In the genomic region with DNA sequence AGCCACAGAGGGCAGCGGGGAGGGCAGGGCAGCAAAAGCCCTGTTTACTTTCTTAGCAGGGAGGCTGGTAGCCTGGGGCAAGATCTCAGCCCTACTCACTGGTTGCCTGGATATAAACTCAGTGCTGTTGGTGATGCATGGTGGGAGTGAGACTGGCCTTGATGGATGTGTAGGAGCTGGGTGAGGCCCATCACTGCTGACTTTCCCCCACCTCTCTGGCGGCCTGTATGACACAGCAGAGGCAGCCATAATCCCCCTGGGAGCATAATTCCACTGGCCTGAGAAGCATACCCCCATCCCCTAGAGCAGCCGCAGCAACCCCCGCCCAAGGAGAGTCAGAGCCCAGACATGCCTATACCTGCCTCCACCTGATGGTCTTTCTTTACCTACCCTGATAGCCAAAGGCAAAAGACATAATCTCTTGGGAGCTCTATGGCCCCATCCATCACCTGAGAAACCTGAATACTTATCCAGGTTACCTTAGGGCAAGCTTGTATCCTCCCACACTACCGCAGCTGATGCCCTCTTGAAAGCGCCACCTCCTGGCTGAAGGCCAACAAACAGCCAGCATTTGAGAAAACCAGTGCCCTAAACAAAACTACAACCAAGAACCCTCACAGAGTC, we compare ENCODE assay signal across 9 cellular contexts. TPM values are rescaled to one million over a fixed set of nuclear protein-coding genes. Genes with fewer than 3 reads are reported as not detected.
DNase-seq lines count a peak whose midpoint lies in the region; ATAC-seq, FAIRE-seq and TF ChIP-seq lines count a peak whose summit lies in the region.
"Had no signal": no experiment of that assay in that cellular context is flagged by ENCODE, and none has a peak within 500 bp of the region (broad histone marks: within the 10 kb centered on the region; RNA-seq: fewer than 3 reads in every experiment).

No MANE protein-coding gene starts in this region.

- no peak for TF ChIP-seq EP300 in HepG2 (IDR thresholded peaks at IDR 0.05; ENCODE audit: low read depth in 2 of 2, low read length in 2 of 2)
- no peak for TF ChIP-seq EP300 in HepG2 (CRISPR knock-in tag; IDR thresholded peaks at IDR 0.05; ENCODE audit: borderline replicate concordance)
- no peak for TF ChIP-seq EP300 in GM12878 (IDR thresholded peaks at IDR 0.05; ENCODE audit: borderline replicate concordance in 1 of 2, control insufficient read depth in 1 of 2, low read depth in 2 of 2, low read length in 2 of 2)

- no peaks in the 10 kb centered on the region for H4K20me1 ChIP-seq in HepG2 (ENCODE audit: insufficient read depth, low read length)
- H4K20me1 ChIP-seq in GM12878 (ENCODE audit: control insufficient read depth, insufficient read depth) = no peaks in the 10 kb centered on the region

- H3K27me3 ChIP-seq in HepG2 (ENCODE audit: control insufficient read depth in 1 of 2, insufficient read depth in 2 of 2, low read length in 2 of 2) (no peaks in the 10 kb centered on the region), right lobe of liver (no peaks in the 10 kb centered on the region), GM12878 (replicated peaks in 1 of 2; ENCODE audit: control insufficient read depth in 2 of 2, insufficient read depth in 2 of 2, low read length in 1 of 2) (no peaks in the 10 kb centered on the region)

- H3K4me1 ChIP-seq in HepG2 (ENCODE audit: insufficient read depth, low read length) (no peaks in the 10 kb centered on the region), right lobe of liver (no peaks in the 10 kb centered on the region), GM12878 (ENCODE audit: control insufficient read depth, insufficient read depth, low read length) (no peaks in the 10 kb centered on the region)

- H3K9me3 ChIP-seq in HepG2 (ENCODE audit: low read length) = no peaks in the 10 kb centered on the region
- H3K9me3 ChIP-seq in right lobe of liver = no peaks in the 10 kb centered on the region
- no peaks in the 10 kb centered on the region for H3K9me3 ChIP-seq in GM12878 (replicated peaks; ENCODE audit: control insufficient read depth, insufficient read depth, low read length)

- peak overlapping the region; percentile 30 for H3K4me3 Mint-ChIP-seq in type B pancreatic cell
- H3K4me3 Mint-ChIP-seq: immature natural killer cell had no signal

- RAD21 ChIA-PET in GM12878 (lab: Charles Lee; ENCODE audit: unreplicated experiment) = interaction anchor here (1.2 to 1.9 kb wide), 3 partner anchors 19 to 177 kb away, joined by 3 to 5 read pairs (median 4); no protein-coding TSS in a partner anchor

- BruUV-seq in HepG2 (replicated peaks; lab: Mats Ljungman, UMichigan) (no TSS peak), GM12878 (replicated peaks; lab: Mats Ljungman, UMichigan) (no TSS peak)

- H3K27me3 Mint-ChIP-seq in type B pancreatic cell = no peaks in the 10 kb centered on the region

- in situ Hi-C loops in HepG2 (cut with HindIII; ENCODE audit: extremely low pct_ligation_motif_present, low pct_unique_long_range_greater_than_20kb) (no loop called here), GM12878 (cut with MboI) (loop anchor here (10.0 kb wide), 1 partner anchor 1931 kb away; no protein-coding TSS in a partner anchor)

- WGBS in HepG2 (ENCODE audit: low lambda C conversion rate) = 43% methylated on average over 5 of the region's 6 CpGs
- WGBS in right lobe of liver (ENCODE audit: insufficient coverage, low coverage, low lambda C conversion rate, missing lambda C conversion rate) = 60% methylated on average over 3 of the region's 6 CpGs
- 56% methylated on average over 6 of the region's 6 CpGs for WGBS in GM12878 (ENCODE audit: insufficient coverage, insufficient replicate concordance, low lambda C conversion rate, missing lambda C conversion rate)

- H3K4me2 ChIP-seq in HepG2 (ENCODE audit: low read depth, low read length) (no peak overlapping the region), GM12878 (ENCODE audit: control insufficient read depth, insufficient read depth) (no peak overlapping the region)

- TF ChIP-seq POLR2A in HepG2 (IDR thresholded peaks at IDR 0.05; ENCODE audit: insufficient read depth in 1 of 2, low read depth in 2 of 2, low read length in 2 of 2) = no peak
- no peak for TF ChIP-seq POLR2A in right lobe of liver (IDR thresholded peaks at IDR 0.05)
- no peak for TF ChIP-seq POLR2A in GM12878 (IDR thresholded peaks at IDR 0.05; ENCODE audit: low read depth, low read length)

- H3K4me3 ChIP-seq in HepG2 (replicated peaks in 1 of 3; ENCODE audit: insufficient read depth in 1 of 3, low read depth in 2 of 3, low read length in 3 of 3) (no peak overlapping the region), right lobe of liver (no peak overlapping the region), GM12878 (no peak overlapping the region)

- H3K27ac Mint-ChIP-seq in type B pancreatic cell = peak overlapping the region; percentile 88
- H3K27ac Mint-ChIP-seq: immature natural killer cell had no signal

- SMC1A ChIA-PET in GM12878 (lab: Charles Lee; ENCODE audit: uncharacterized antibody, unreplicated experiment) = interaction anchor here (1.1 to 4.3 kb wide), 7 partner anchors 8 to 284 kb away, joined by 3 to 31 read pairs (median 4); no protein-coding TSS in a partner anchor

- H3K36me3 Mint-ChIP-seq in type B pancreatic cell = peaks cover 7% of the 10 kb centered on the region
- H3K36me3 Mint-ChIP-seq: immature natural killer cell had no signal

- H3K36me3 ChIP-seq in HepG2 (replicated peaks in 1 of 2; ENCODE audit: control insufficient read depth in 1 of 2, insufficient read depth in 2 of 2, low read length in 2 of 2) (no peaks in the 10 kb centered on the region), right lobe of liver (no peaks in the 10 kb centered on the region), GM12878 (ENCODE audit: control insufficient read depth in 2 of 2, insufficient read depth in 2 of 2, low read length in 1 of 2) (no peaks in the 10 kb centered on the region)

- TF ChIP-seq CTCF in HepG2 (CRISPR knock-in tag; IDR thresholded peaks at IDR 0.05) (peak; percentile 29; the same call in 1 of the 2 replicates), right lobe of liver (IDR thresholded peaks at IDR 0.05) (no peak), GM12878 (IDR thresholded peaks at IDR 0.05 in 2 of 3, conservative IDR thresholded peaks at IDR 0.05 in 1 of 3; ENCODE audit: control insufficient read depth in 2 of 3, extremely low read depth in 1 of 3, insufficient read depth in 1 of 3, low read depth in 3 of 3, low read length in 3 of 3) (0 out of 6 replicates have a peak, but pooled peaks of 1 of the 3 experiments have one; percentile 15), type B pancreatic cell (conservative IDR thresholded peaks at IDR 0.05) (peak; percentile 28)

- H3K9me3 Mint-ChIP-seq in type B pancreatic cell = no peaks in the 10 kb centered on the region
- H3K9me3 Mint-ChIP-seq: immature natural killer cell had no signal

- peaks cover 5% of the 10 kb centered on the region for H3K4me1 Mint-ChIP-seq in type B pancreatic cell (ENCODE audit: unreplicated experiment)
- H3K4me1 Mint-ChIP-seq: immature natural killer cell had no signal

- CTCF ChIA-PET in HepG2 (lab: Yijun Ruan, JAX; ENCODE audit: low intra/inter-chr PET ratio, low total read pairs) (no interaction called here), GM12878 (lab: Yijun Ruan, JAX) (interaction anchor here (0.7 to 3.4 kb wide), 9 partner anchors 17 to 405 kb away, joined by 3 to 24 read pairs (median 4); no protein-coding TSS in a partner anchor)

- ATAC-seq in HepG2 (no peak; the same call in 2 of the 3 replicates), right lobe of liver (no peak), GM12878 (peak; percentile 44), GM21447 (IDR thresholded peaks at IDR 0.05; ENCODE audit: unreplicated experiment) (no peak), GM21723 (IDR thresholded peaks at IDR 0.05; ENCODE audit: unreplicated experiment) (no peak)

- TF ChIP-seq RAD21 in HepG2 (CRISPR knock-in tag; IDR thresholded peaks at IDR 0.05) = no peak
- no peak for TF ChIP-seq RAD21 in GM12878 (IDR thresholded peaks at IDR 0.05; ENCODE audit: insufficient read depth, low read depth, low read length)

- H3K79me2 ChIP-seq in HepG2 (ENCODE audit: insufficient read depth, low read length) = no peaks in the 10 kb centered on the region
- H3K79me2 ChIP-seq in GM12878 (ENCODE audit: control insufficient read depth, insufficient read depth, low read length) = no peaks in the 10 kb centered on the region

- FAIRE-seq in HepG2 (lab: Jason Lieb, UNC) (no peak), GM12878 (lab: Jason Lieb, UNC) (no peak)

- POLR2A ChIA-PET in HepG2 (lab: Yijun Ruan, JAX) = no interaction called here
- POLR2A ChIA-PET in GM12878 (lab: Charles Lee) = no interaction called here

- intact Hi-C loops in HepG2 (cut with micrococcal nuclease; ENCODE audit: unreplicated experiment) (loop anchor here (10.0 kb wide), 1 partner anchor 281 kb away; no protein-coding TSS in a partner anchor), right lobe of liver (cut with DNase I) (no loop called here), GM12878 (cut with micrococcal nuclease; ENCODE audit: unreplicated experiment) (no loop called here)

- DNase-seq in HepG2 (ENCODE audit: low spot score) (peak; percentile 10), right lobe of liver (no peak), NCI-H2171 (lab: John Stamatoyannopoulos, UW) (peak; percentile 71), GM12878 (ENCODE audit: low read depth, low spot score) (no peak), type B pancreatic cell (ENCODE audit: extremely low spot score, unreplicated experiment) (no peak), NCI-H1694 (lab: John Stamatoyannopoulos, UW) (no peak)
- DNase-seq: immature natural killer cell had no signal

- H3K9ac ChIP-seq in HepG2 (ENCODE audit: insufficient read depth, low read depth, low read length) (no peak overlapping the region), GM12878 (ENCODE audit: control insufficient read depth, insufficient read depth, low read length) (no peak overlapping the region)

- H3K27ac ChIP-seq in HepG2 (ENCODE audit: extremely low read length, insufficient read depth, low read length) (no peak overlapping the region), right lobe of liver (no peak overlapping the region), GM12878 (ENCODE audit: control insufficient read depth, insufficient read depth) (no peak overlapping the region)

- H2AFZ ChIP-seq in HepG2 (ENCODE audit: low read length) (no peak overlapping the region), GM12878 (ENCODE audit: control insufficient read depth, low read depth, low read length) (no peak overlapping the region)

RNA-seq across cellular contexts. Expression of a gene that starts 59.3 kb away (rescaled TPM):
- total RNA-seq in HepG2 (2016; rRNA removed; fragmentation: Illumina TruSeq; extraction: Trizol) (0.04 TPM in 1 of 2 replicates, not detected in the other), right lobe of liver (under 1 TPM in 1 of 6 experiments, not detected in 5; 0.39 TPM), GM12878 (2014; rRNA removed) (0.05 TPM in 1 of 2 replicates, not detected in the other), GM12878 (2014; rRNA removed; fragmentation: Illumina TruSeq; extraction: Trizol) (not detected in 2 replicates), GM12878 (2021) (not detected in 2 replicates), type B pancreatic cell (ENCODE audit: low replicate concordance) (1.4 and 1.8 TPM in 2 replicates)
- total RNA-seq in HepG2 (2016; cell fraction: cytosol; rRNA removed; fragmentation: Illumina TruSeq; extraction: Trizol; ENCODE audit: low read depth) = 0.10 TPM in 1 of 2 replicates, not detected in the other
- total RNA-seq in HepG2 (2016; cell fraction: insoluble cytoplasmic fraction; rRNA removed; fragmentation: Illumina TruSeq; extraction: Trizol) = not detected in 2 replicates
- 0.07 and 0.12 TPM in 2 replicates for total RNA-seq in HepG2 (2016; cell fraction: membrane; rRNA removed; fragmentation: Illumina TruSeq; extraction: Trizol)
- not detected in 2 replicates for total RNA-seq in HepG2 (2016; cell fraction: nucleus; rRNA removed; fragmentation: Illumina TruSeq; extraction: Trizol)
- polyA plus RNA-seq in HepG2 (2011; rRNA removed) (0.25 TPM in 1 of 2 replicates, not detected in the other), GM12878 (2011; rRNA removed) (0.04 TPM in 1 of 2 replicates, not detected in the other), GM12878 (2014; fragmentation: Illumina TruSeq; extraction: Trizol) (0.07 TPM in 1 of 2 replicates, not detected in the other), GM12878 (2014; fragmentation: Nextera tagmentation; extraction: Ambion mirVana) (under 1 TPM; 0.11 to 0.48 TPM), GM12878 (2014; rRNA removed) (0.05 and 0.08 TPM in 2 replicates), GM12878 (2016; fragmentation: Nextera tagmentation; extraction: Ambion mirVana) (under 1 TPM; 0.15 to 0.29 TPM)
- polyA plus RNA-seq in HepG2 (2011; cell fraction: cytosol; rRNA removed) = not detected in 2 replicates
- not detected in 2 replicates for polyA plus RNA-seq in HepG2 (2011; cell fraction: nucleus; rRNA removed)
- polyA plus RNA-seq in HepG2 (2012) = not detected in 2 replicates
- polyA plus RNA-seq in HepG2 (2016; cell fraction: cytosol; fragmentation: Illumina TruSeq; extraction: Trizol; ENCODE audit: low read depth) = not detected in 2 replicates
- polyA plus RNA-seq in HepG2 (2016; cell fraction: insoluble cytoplasmic fraction; fragmentation: Illumina TruSeq; extraction: Trizol; ENCODE audit: low read depth) = not detected in 2 replicates
- not detected in 2 replicates for polyA plus RNA-seq in HepG2 (2016; cell fraction: membrane; fragmentation: Illumina TruSeq; extraction: Trizol; ENCODE audit: low read depth)
- not detected in 2 replicates for polyA plus RNA-seq in HepG2 (2016; cell fraction: nucleus; fragmentation: Illumina TruSeq; extraction: Trizol; ENCODE audit: insufficient read depth, low read depth)
- polyA minus RNA-seq in HepG2 (2011; rRNA and poly(A)+ RNA removed; ENCODE audit: low replicate concordance) = 0.06 and 0.09 TPM in 2 replicates
- polyA minus RNA-seq in HepG2 (2011; cell fraction: cytosol; rRNA and poly(A)+ RNA removed) = not detected in 2 replicates
- not detected in 2 replicates for polyA minus RNA-seq in HepG2 (2011; cell fraction: nucleus; rRNA and poly(A)+ RNA removed)
- not detected in 2 replicates for total RNA-seq in GM12878 (2013; cell fraction: nucleolus; rRNA removed)
- polyA plus RNA-seq in GM12878 (2011; ENCODE audit: low read depth) = not detected
- not detected in 2 replicates for polyA plus RNA-seq in GM12878 (2011; cell fraction: cytosol; rRNA removed)
- 0.07 TPM in 1 of 2 replicates, not detected in the other for polyA plus RNA-seq in GM12878 (2011; cell fraction: nucleus; rRNA removed)
- 0.11 and 0.15 TPM in 2 replicates for polyA plus RNA-seq in GM12878 (2012)
- not detected in 2 replicates for polyA minus RNA-seq in GM12878 (2011; rRNA and poly(A)+ RNA removed)
- not detected in 2 replicates for polyA minus RNA-seq in GM12878 (2011; cell fraction: cytosol; rRNA and poly(A)+ RNA removed)
- not detected in 2 replicates for polyA minus RNA-seq in GM12878 (2011; cell fraction: nucleus; rRNA and poly(A)+ RNA removed)

RNA-seq across cellular contexts. Expression of a gene that starts 59.4 kb away (rescaled TPM):
- total RNA-seq in HepG2 (2016; rRNA removed; fragmentation: Illumina TruSeq; extraction: Trizol) (7.0 and 9.3 TPM in 2 replicates), right lobe of liver (10 to 100 TPM; 29.9 to 50.2 (median 38.2) TPM), GM12878 (2014; rRNA removed) (16.3 and 18.1 TPM in 2 replicates), GM12878 (2014; rRNA removed; fragmentation: Illumina TruSeq; extraction: Trizol) (22.4 and 23.8 TPM in 2 replicates), GM12878 (2021) (11.8 and 12.0 TPM in 2 replicates), type B pancreatic cell (ENCODE audit: low replicate concordance) (14.2 and 33.6 TPM in 2 replicates)
- 4.4 and 5.9 TPM in 2 replicates for total RNA-seq in HepG2 (2016; cell fraction: cytosol; rRNA removed; fragmentation: Illumina TruSeq; extraction: Trizol; ENCODE audit: low read depth)
- total RNA-seq in HepG2 (2016; cell fraction: insoluble cytoplasmic fraction; rRNA removed; fragmentation: Illumina TruSeq; extraction: Trizol) = 6.8 and 10.2 TPM in 2 replicates
- total RNA-seq in HepG2 (2016; cell fraction: membrane; rRNA removed; fragmentation: Illumina TruSeq; extraction: Trizol) = 8.4 and 9.4 TPM in 2 replicates
- total RNA-seq in HepG2 (2016; cell fraction: nucleus; rRNA removed; fragmentation: Illumina TruSeq; extraction: Trizol) = 10.6 and 12.6 TPM in 2 replicates
- polyA plus RNA-seq in HepG2 (2011; rRNA removed) (6.4 and 6.8 TPM in 2 replicates), GM12878 (2011; rRNA removed) (9.9 and 21.5 TPM in 2 replicates), GM12878 (2014; fragmentation: Illumina TruSeq; extraction: Trizol) (30.1 and 38.2 TPM in 2 replicates), GM12878 (2014; fragmentation: Nextera tagmentation; extraction: Ambion mirVana) (10 to 100 TPM; 48.2 to 59.6 TPM), GM12878 (2014; rRNA removed) (11.2 and 16.3 TPM in 2 replicates), GM12878 (2016; fragmentation: Nextera tagmentation; extraction: Ambion mirVana) (10 to 100 TPM; 36.9 to 44.5 TPM)
- polyA plus RNA-seq in HepG2 (2011; cell fraction: cytosol; rRNA removed) = 6.7 and 10.2 TPM in 2 replicates
- 3.4 and 4.7 TPM in 2 replicates for polyA plus RNA-seq in HepG2 (2011; cell fraction: nucleus; rRNA removed)
- polyA plus RNA-seq in HepG2 (2012) = 7.9 and 8.0 TPM in 2 replicates
- polyA plus RNA-seq in HepG2 (2016; cell fraction: cytosol; fragmentation: Illumina TruSeq; extraction: Trizol; ENCODE audit: low read depth) = 8.3 and 9.5 TPM in 2 replicates
- 11.1 and 14.8 TPM in 2 replicates for polyA plus RNA-seq in HepG2 (2016; cell fraction: insoluble cytoplasmic fraction; fragmentation: Illumina TruSeq; extraction: Trizol; ENCODE audit: low read depth)
- polyA plus RNA-seq in HepG2 (2016; cell fraction: membrane; fragmentation: Illumina TruSeq; extraction: Trizol; ENCODE audit: low read depth) = 10.1 and 11.6 TPM in 2 replicates
- 10.5 and 12.8 TPM in 2 replicates for polyA plus RNA-seq in HepG2 (2016; cell fraction: nucleus; fragmentation: Illumina TruSeq; extraction: Trizol; ENCODE audit: insufficient read depth, low read depth)
- 0.80 and 2.7 TPM in 2 replicates for polyA minus RNA-seq in HepG2 (2011; rRNA and poly(A)+ RNA removed; ENCODE audit: low replicate concordance)
- polyA minus RNA-seq in HepG2 (2011; cell fraction: cytosol; rRNA and poly(A)+ RNA removed) = 2.5 and 2.9 TPM in 2 replicates
- polyA minus RNA-seq in HepG2 (2011; cell fraction: nucleus; rRNA and poly(A)+ RNA removed) = 17.3 and 24.6 TPM in 2 replicates
- total RNA-seq in GM12878 (2013; cell fraction: nucleolus; rRNA removed) = 25.8 and 34.9 TPM in 2 replicates
- polyA plus RNA-seq in GM12878 (2011; ENCODE audit: low read depth) = 7.1 TPM
- polyA plus RNA-seq in GM12878 (2011; cell fraction: cytosol; rRNA removed) = 3.1 and 3.4 TPM in 2 replicates
- 4.5 and 5.2 TPM in 2 replicates for polyA plus RNA-seq in GM12878 (2011; cell fraction: nucleus; rRNA removed)
- polyA plus RNA-seq in GM12878 (2012) = 11.0 and 12.1 TPM in 2 replicates
- 4.4 and 5.5 TPM in 2 replicates for polyA minus RNA-seq in GM12878 (2011; rRNA and poly(A)+ RNA removed)
- 1.2 and 2.1 TPM in 2 replicates for polyA minus RNA-seq in GM12878 (2011; cell fraction: cytosol; rRNA and poly(A)+ RNA removed)
- 7.1 and 7.7 TPM in 2 replicates for polyA minus RNA-seq in GM12878 (2011; cell fraction: nucleus; rRNA and poly(A)+ RNA removed)

Comparison
In these comparisons a context has a peak if more than half of its experiments do, and no peak if none do; other contexts are left out.
1. DNase-seq: peak in HepG2 (single experiment) and NCI-H2171 (single experiment); none in right lobe of liver (0 of 3), GM12878 (single experiment), type B pancreatic cell (single experiment) and NCI-H1694 (single experiment).
2. CTCF ChIP-seq: peak in HepG2 (single experiment) and type B pancreatic cell (single experiment); none in right lobe of liver (0 of 4).